Comparison of ENCODE assay signal across 13 cellular contexts in genomic region chr20:25230177-25230831, GRCh38. TPM values are rescaled to one million over a fixed set of nuclear protein-coding genes. Genes with fewer than 3 reads are reported as not detected.
DNase-seq lines count a peak whose midpoint lies in the region; ATAC-seq and TF ChIP-seq lines count a peak whose summit lies in the region.
"Had no signal": no experiment of that assay in that cellular context is flagged by ENCODE, and none has a peak within 500 bp of the region (broad histone marks: within the 10 kb centered on the region; RNA-seq: fewer than 3 reads in every experiment).

No MANE protein-coding gene starts in this region.

- TF ChIP-seq POLR2A in adrenal gland (IDR thresholded peaks at IDR 0.05) = no peak

- 87 to 91% (median 90%) methylated on average over 4 to 8 of the region's 8 CpGs for WGBS in adrenal gland, 4 donors

- ATAC-seq in GM19455 (IDR thresholded peaks at IDR 0.05; ENCODE audit: unreplicated experiment) (peak; percentile 72), HG03354 (IDR thresholded peaks at IDR 0.05; ENCODE audit: poor library complexity, severe bottlenecking, unreplicated experiment) (peak; percentile 97), Right ventricle myocardium superior (ENCODE audit: poor library complexity) (peak; percentile 21), HG02970 (IDR thresholded peaks at IDR 0.05; ENCODE audit: low FRiP score, unreplicated experiment) (no peak), HG03342 (IDR thresholded peaks at IDR 0.05; ENCODE audit: unreplicated experiment) (no peak)
- ATAC-seq: CD8-positive, alpha-beta T cell had no signal

- DNase-seq in Right ventricle myocardium superior (no peak), A673 (ENCODE audit: low spot score) (no peak), adrenal gland (no peak)
- DNase-seq: activated T-cell treated with anti-CD3 and anti-CD28 coated beads, Interleukin-2, amount 50 U/mL, for 1 hour; CD8-positive, alpha-beta T cell; Kasumi-1 had no signal

- TF ChIP-seq CTCF in A673 (conservative IDR thresholded peaks at IDR 0.05; ENCODE audit: low read depth, low read length) = no peak
- TF ChIP-seq CTCF in adrenal gland (IDR thresholded peaks at IDR 0.05) = no peak

- peak overlapping the region in 8 of 11 experiments; percentile 33 to 81 (median 71); a peak in 15 of 22 replicates for H3K4me2 ChIP-seq in BLaER1 treated with 17β-estradiol and CSF1 and Interleukin-3, amounts not matched to agents 10 nM and 100 nM

- H3K9me3 ChIP-seq in BLaER1 treated with 17β-estradiol and CSF1 and Interleukin-3, amounts not matched to agents 10 nM and 100 nM (replicated peaks in 1 of 11) = no peaks in the 10 kb centered on the region
- no peaks in the 10 kb centered on the region for H3K9me3 ChIP-seq in A673 (ENCODE audit: low read depth, low read length, poor library complexity, severe bottlenecking)
- H3K9me3 ChIP-seq in adrenal gland (replicated peaks in 1 of 3) = no peaks in the 10 kb centered on the region
- H3K9me3 ChIP-seq: upper lobe of left lung had no signal

- POLR2A ChIA-PET in A673 (lab: Charles Lee; ENCODE audit: low non-redundant PET) = no interaction called here

- H3K36me3 ChIP-seq in BLaER1 treated with 17β-estradiol and CSF1 and Interleukin-3, amounts not matched to agents 10 nM and 100 nM = peaks cover 0 to 6% (median 0%) of the 10 kb centered on the region in 11 experiments; a peak in 5 of 22 replicates
- H3K36me3 ChIP-seq in A673 (ENCODE audit: insufficient read depth, low read length, poor library complexity, severe bottlenecking) (no peaks in the 10 kb centered on the region), adrenal gland (replicated peaks in 1 of 2) (peaks cover 0 to 7% of the 10 kb centered on the region in 2 donors)

- peaks cover 21 to 63% (median 50%) of the 10 kb centered on the region in 10 experiments for H3K4me1 ChIP-seq in BLaER1 treated with 17β-estradiol and CSF1 and Interleukin-3, amounts not matched to agents 10 nM and 100 nM
- H3K4me1 ChIP-seq in A673 (ENCODE audit: insufficient read depth, low read length, poor library complexity, severe bottlenecking) (peaks cover 3% of the 10 kb centered on the region), adrenal gland (replicated peaks in 1 of 2) (peaks cover 12 to 17% of the 10 kb centered on the region in 2 donors)

- no peak overlapping the region for H3K4me3 ChIP-seq in BLaER1 treated with 17β-estradiol and CSF1 and Interleukin-3, amounts not matched to agents 10 nM and 100 nM
- no peak overlapping the region for H3K4me3 ChIP-seq in A673 (ENCODE audit: low read depth, low read length, poor library complexity, severe bottlenecking)
- H3K4me3 ChIP-seq in adrenal gland = no peak overlapping the region
- H3K4me3 ChIP-seq: SK-N-MC, upper lobe of left lung had no signal

- H4K20me1 ChIP-seq in BLaER1 treated with 17β-estradiol and CSF1 and Interleukin-3, amounts not matched to agents 10 nM and 100 nM = no peaks in the 10 kb centered on the region

- intact Hi-C loops in Right ventricle myocardium superior (cut with DNase I) = no loop called here
- intact Hi-C loops in A673 (cut with micrococcal nuclease; ENCODE audit: unreplicated experiment) = no loop called here
- intact Hi-C loops in adrenal gland (cut with DNase I) = no loop called here

- CTCF ChIA-PET in A673 (lab: Charles Lee) = no interaction called here

- H3K27me3 ChIP-seq in BLaER1 treated with 17β-estradiol and CSF1 and Interleukin-3, amounts not matched to agents 10 nM and 100 nM = no peaks in the 10 kb centered on the region
- H3K27me3 ChIP-seq in A673 (replicated peaks; ENCODE audit: insufficient read depth, low read depth, low read length, poor library complexity) (no peaks in the 10 kb centered on the region), adrenal gland (no peaks in the 10 kb centered on the region)
- H3K27me3 ChIP-seq: upper lobe of left lung had no signal

- peak overlapping the region in 3 of 11 experiments; percentile 4 to 29 (median 25); a peak in 3 of 22 replicates for H3K9ac ChIP-seq in BLaER1 treated with 17β-estradiol and CSF1 and Interleukin-3, amounts not matched to agents 10 nM and 100 nM

- H3K27ac ChIP-seq in BLaER1 treated with 17β-estradiol and CSF1 and Interleukin-3, amounts not matched to agents 10 nM and 100 nM = no peak overlapping the region
- no peak overlapping the region for H3K27ac ChIP-seq in A673 (ENCODE audit: low read depth, low read length, poor library complexity, severe bottlenecking)
- H3K27ac ChIP-seq in adrenal gland = no peak overlapping the region
- H3K27ac ChIP-seq: SK-N-MC had no signal

- BruUV-seq in A673 (replicated peaks; lab: Mats Ljungman, UMichigan) = no TSS peak

RNA-seq across cellular contexts. Expression of gene PYGB, which starts 17.6 kb away (rescaled TPM):
- total RNA-seq in Right ventricle myocardium superior = 170 TPM
- total RNA-seq in A673 (2021) = 52.3 and 53.5 TPM in 2 replicates
- total RNA-seq in adrenal gland = 100 to 1,000 TPM in 3 of 8 donors, 10 to 100 TPM in 5; 39.2 to 118 (median 82.9) TPM
- 10 to 100 TPM; 15.7 to 80.0 (median 35.9) TPM for polyA plus RNA-seq in adrenal gland

RNA-seq across cellular contexts. Expression of gene ENTPD6, which starts 34.8 kb away (rescaled TPM):
- total RNA-seq in Right ventricle myocardium superior (118 TPM), A673 (2021) (50.2 and 53.2 TPM in 2 replicates), adrenal gland (100 to 1,000 TPM in 5 of 8 donors, 10 to 100 TPM in 3; 51.0 to 120 (median 107) TPM)
- polyA plus RNA-seq in adrenal gland = 100 to 1,000 TPM in 2 of 3 donors, 10 to 100 TPM in 1; 30.9 to 260 (median 153) TPM

Comparison
In these comparisons a context has a peak if more than half of its experiments do, and no peak if none do; other contexts are left out.
1. ATAC-seq: peak in GM19455 (single experiment), HG03354 (single experiment) and Right ventricle myocardium superior (single experiment); none in HG02970 (single experiment) and HG03342 (single experiment).